ENCODE assay signal across 16 cellular contexts in the genomic region with DNA sequence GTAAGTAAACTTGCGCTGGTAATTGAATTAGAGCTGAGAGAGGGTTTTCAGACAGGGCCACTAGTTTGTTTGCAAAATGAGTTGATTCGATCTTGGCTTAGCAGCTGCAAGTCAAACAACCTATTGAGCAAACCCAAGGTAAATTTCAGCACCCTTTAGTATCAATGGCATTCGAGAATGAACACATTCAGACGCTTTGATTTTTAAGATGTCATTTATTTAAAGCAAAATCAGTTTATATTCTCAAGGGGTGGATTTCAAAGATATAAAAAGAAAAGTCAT.
"Had no signal": no experiment of that assay in that cellular context is flagged by ENCODE, and none has a peak within 500 bp of the region (broad histone marks: within the 10 kb centered on the region; RNA-seq: fewer than 3 reads in every experiment).

No MANE protein-coding gene starts in this region.

- DNase-seq: activated CD4-positive, alpha-beta memory T cell treated with anti-CD3 and anti-CD28 coated beads, Interleukin-2, amount 10 ng/mL, durations not matched to agents 7 days and 5 days; activated effector memory CD4-positive, alpha-beta T cell treated with anti-CD3 and anti-CD28 coated beads, Interleukin-2, amount 50 U/mL, for 16 hours; activated T-cell treated with anti-CD3 and anti-CD28 coated beads, Interleukin-2, amount 50 U/mL, for 48 hours; adrenal gland; mesenchymal stem cell; retina; stimulated activated CD4-positive, alpha-beta T cell treated with anti-CD3 and anti-CD28 coated beads, Interleukin-4, amount 100 ng/mL, for 1 hour; stimulated activated naive CD4-positive, alpha-beta T cell treated with Interleukin-2 at 50 U/mL for 16 hours; substantia nigra; T-helper 1 cell; T1000 had no signal

- ATAC-seq: gastroesophageal sphincter; natural killer cell treated with Interleukin-12 subunit alpha and Interleukin-12 subunit beta and Interleukin-15 and Interleukin-18, amount 100 ng/mL, for 72 hours had no signal

- H3K9me3 ChIP-seq: adrenal gland, gastroesophageal sphincter had no signal

- FAIRE-seq: endometrium, islet of Langerhans had no signal

- H3K4me3 ChIP-seq: adrenal gland, cardiac muscle cell, gastroesophageal sphincter had no signal

- H3K36me3 ChIP-seq: adrenal gland, cardiac muscle cell, gastroesophageal sphincter had no signal

- H3K27ac ChIP-seq: cardiac muscle cell, gastroesophageal sphincter had no signal

- H3K27me3 ChIP-seq: adrenal gland had no signal
